Comparison of ENCODE assay signal across 8 cellular contexts in genomic region chr10:81018898-81019890, GRCh38.
DNase-seq lines count a peak whose midpoint lies in the region; ATAC-seq, FAIRE-seq and TF ChIP-seq lines count a peak whose summit lies in the region.

No MANE protein-coding gene starts in this region.

- DNase-seq in CD4-positive, alpha-beta T cell: no peak
- peak; percentile 39 for DNase-seq in GM13977 (ENCODE audit: low spot score)
- DNase-seq in MV-4-11 (lab: John Stamatoyannopoulos, UW): peak; percentile 70
- DNase-seq in adrenal gland: peak; percentile 21 to 65 (median 44)
- DNase-seq in keratinocyte (ENCODE audit: low read depth, low spot score): no peak
- DNase-seq in aorta: no peak
- no peak for DNase-seq in GF-D8 (lab: John Stamatoyannopoulos, UW)

- no peak overlapping the region for H2AFZ ChIP-seq in keratinocyte (ENCODE audit: control insufficient read depth, low read length)

- no peak overlapping the region for H3K27ac Mint-ChIP-seq in CD4-positive, alpha-beta T cell

- peaks cover 8% of the 10 kb centered on the region for H3K27me3 Mint-ChIP-seq in CD4-positive, alpha-beta T cell

- H3K4me3 ChIP-seq in adrenal gland: no peak overlapping the region
- no peak overlapping the region for H3K4me3 ChIP-seq in keratinocyte (ENCODE audit: control insufficient read depth in 2 of 3, extremely low read depth in 1 of 3, insufficient read depth in 2 of 3, low read depth in 1 of 3, low read length in 3 of 3)
- no peak overlapping the region for H3K4me3 ChIP-seq in aorta (ENCODE audit: low read length in 2 of 2)

- TF ChIP-seq CTCF in CD4-positive, alpha-beta T cell (IDR thresholded peaks at IDR 0.05): peak; percentile 44
- TF ChIP-seq CTCF in GM13977 (IDR thresholded peaks at IDR 0.05; ENCODE audit: extremely low read depth, insufficient read depth, missing control alignments) (peak; percentile 85), adrenal gland (IDR thresholded peaks at IDR 0.05) (peak; percentile 39 to 66 (median 58)), keratinocyte (optimal IDR thresholded peaks at IDR 0.05 in 1 of 3, IDR thresholded peaks at IDR 0.05 in 1 of 3, conservative IDR thresholded peaks at IDR 0.05 in 1 of 3; ENCODE audit: extremely low read depth in 1 of 3, insufficient read depth in 2 of 3, low read length in 3 of 3) (peak; percentile 75 to 80 (median 79))

- dilution Hi-C loops in keratinocyte (cut with MboI; ENCODE audit: extremely low pct_ligation_motif_present, low sequenced_read_pairs): no loop called here

- WGBS in adrenal gland, 4 donors: 46 to 52% (median 49%) methylated on average over 9 of the region's 9 CpGs
- 50 to 52% methylated on average over 9 of the region's 9 CpGs for WGBS in aorta, 2 donors

- H3K9me3 Mint-ChIP-seq in CD4-positive, alpha-beta T cell: no peaks in the 10 kb centered on the region

- in situ Hi-C loops in GM13977 (cut with MboI; ENCODE audit: low pct_unique_long_range_greater_than_20kb, low sequenced_read_pairs, unreplicated experiment): no loop called here

- H4K20me1 ChIP-seq in keratinocyte (ENCODE audit: control insufficient read depth, extremely low read depth, insufficient read depth, low read length): no peaks in the 10 kb centered on the region

- H3K4me1 ChIP-seq in adrenal gland (replicated peaks in 1 of 2) (peaks cover 0 to 4% of the 10 kb centered on the region in 2 donors), keratinocyte (ENCODE audit: control insufficient read depth, extremely low read depth, insufficient read depth, low read length) (peaks cover 1% of the 10 kb centered on the region), aorta (ENCODE audit: control insufficient read depth in 1 of 2, insufficient read depth in 2 of 2, low read length in 2 of 2) (no peaks in the 10 kb centered on the region)

- no peak for TF ChIP-seq POLR2A in adrenal gland (IDR thresholded peaks at IDR 0.05)

- no peak overlapping the region for H3K4me3 Mint-ChIP-seq in CD4-positive, alpha-beta T cell

- CTCF ChIA-PET in CD4-positive, alpha-beta T cell (lab: Charles Lee): no interaction called here

- no peak overlapping the region for H3K27ac ChIP-seq in CD4-positive, alpha-beta T cell (ENCODE audit: low read depth, low read length)
- no peak overlapping the region for H3K27ac ChIP-seq in adrenal gland
- H3K27ac ChIP-seq in keratinocyte (ENCODE audit: control insufficient read depth, insufficient read depth, low read length): no peak overlapping the region
- no peak overlapping the region for H3K27ac ChIP-seq in aorta (ENCODE audit: low read depth in 1 of 2, low read length in 2 of 2)

- no peaks in the 10 kb centered on the region for H3K79me2 ChIP-seq in keratinocyte (ENCODE audit: control insufficient read depth, insufficient read depth, low read length)

- H3K36me3 Mint-ChIP-seq in CD4-positive, alpha-beta T cell (ENCODE audit: low read depth): no peaks in the 10 kb centered on the region

- H3K36me3 ChIP-seq in adrenal gland (replicated peaks in 1 of 2) (no peaks in the 10 kb centered on the region), keratinocyte (ENCODE audit: control insufficient read depth in 2 of 2, extremely low read depth in 1 of 2, insufficient read depth in 2 of 2, low read length in 2 of 2) (no peaks in the 10 kb centered on the region), aorta (ENCODE audit: control insufficient read depth in 1 of 2, insufficient read depth in 2 of 2, low read length in 1 of 2) (no peaks in the 10 kb centered on the region)

- no peak for FAIRE-seq in keratinocyte (lab: Jason Lieb, UNC)

- H3K9ac ChIP-seq in keratinocyte (ENCODE audit: control insufficient read depth, extremely low read depth, insufficient read depth, low read length): no peak overlapping the region

- intact Hi-C loops in CD4-positive, alpha-beta T cell (cut with DNase I, micrococcal nuclease): loop anchor here in 1 of 2 experiments (2.0 kb wide), 1 partner anchor 636 kb away; no protein-coding TSS in a partner anchor
- intact Hi-C loops in adrenal gland (cut with DNase I): no loop called here
- intact Hi-C loops in aorta (cut with DNase I): no loop called here

- POLR2A ChIA-PET in CD4-positive, alpha-beta T cell (lab: Charles Lee): no interaction called here

- H3K4me2 ChIP-seq in keratinocyte (ENCODE audit: control insufficient read depth, extremely low read depth, insufficient read depth, low read depth, low read length): no peak overlapping the region

- H3K27me3 ChIP-seq in CD4-positive, alpha-beta T cell (ENCODE audit: control insufficient read depth, insufficient read depth, low read length): peaks cover 4% of the 10 kb centered on the region
- H3K27me3 ChIP-seq in adrenal gland (no peaks in the 10 kb centered on the region), keratinocyte (ENCODE audit: control insufficient read depth, extremely low read depth, insufficient read depth, low read length) (no peaks in the 10 kb centered on the region), aorta (ENCODE audit: control insufficient read depth in 1 of 2, insufficient read depth in 2 of 2, low read length in 1 of 2) (no peaks in the 10 kb centered on the region)

- no peak for ATAC-seq in CD4-positive, alpha-beta T cell (ENCODE audit: poor library complexity)
- ATAC-seq in HG02642 (IDR thresholded peaks at IDR 0.05; ENCODE audit: poor library complexity, unreplicated experiment) (peak; percentile 86), aorta (ENCODE audit: low FRiP score) (peak; percentile 70)

- H3K9me1 ChIP-seq in keratinocyte (ENCODE audit: control insufficient read depth, extremely low read depth, insufficient read depth, low read length): no peaks in the 10 kb centered on the region

- H3K9me3 ChIP-seq in CD4-positive, alpha-beta T cell (ENCODE audit: control insufficient read depth, low read length): no peaks in the 10 kb centered on the region
- H3K9me3 ChIP-seq in adrenal gland (replicated peaks in 1 of 3) (no peaks in the 10 kb centered on the region), keratinocyte (ENCODE audit: control insufficient read depth, low read depth, low read length) (no peaks in the 10 kb centered on the region), aorta (ENCODE audit: control insufficient read depth, low read length) (no peaks in the 10 kb centered on the region)

- no peaks in the 10 kb centered on the region for H3K4me1 Mint-ChIP-seq in CD4-positive, alpha-beta T cell (ENCODE audit: low read depth)

Comparison
In these comparisons a context has a peak if more than half of its experiments do, and no peak if none do; other contexts are left out.
1. DNase-seq: peak in GM13977 (single experiment), MV-4-11 (single experiment) and adrenal gland (7 of 7); none in CD4-positive, alpha-beta T cell (0 of 10), keratinocyte (single experiment), aorta (0 of 2) and GF-D8 (single experiment).
2. Peak in every context shown above with its lines, with median percentiles within 50 percentile points of each other: CTCF ChIP-seq.